In genomic region chr16:660132-660458, GRCh38 we compare ENCODE assay signal across 10 cellular contexts. TPM values are rescaled to one million over a fixed set of nuclear protein-coding genes. Genes with fewer than 3 reads are reported as not detected.
A peak's percentile ranks its signal among the peaks of the same experiment; 100 is the strongest.
DNase-seq lines count a peak whose midpoint lies in the region; ATAC-seq and TF ChIP-seq lines count a peak whose summit lies in the region.
"Had no signal": no experiment of that assay in that cellular context is flagged by ENCODE, and none has a peak within 500 bp of the region (broad histone marks: within the 10 kb centered on the region; RNA-seq: fewer than 3 reads in every experiment).

No MANE protein-coding gene starts in this region.

- no peaks in the 10 kb centered on the region for H3K9me3 Mint-ChIP-seq in memory B cell
- H3K9me3 Mint-ChIP-seq: central memory CD8-positive, alpha-beta T cell had no signal

- DNase-seq in WERI-Rb-1 = no peak
- DNase-seq in memory B cell (ENCODE audit: low spot score in 2 of 2) = no peak
- no peak for DNase-seq in thoracic aorta (ENCODE audit: low spot score)
- no peak for DNase-seq in stimulated activated CD8-positive, alpha-beta memory T cell treated with anti-CD3 and anti-CD28 coated beads, Interleukin-4, amount 100 ng/mL, for 48 hours
- DNase-seq: activated naive CD4-positive, alpha-beta T cell treated with anti-CD3 and anti-CD28 coated beads, Interleukin-2, amount 50 U/mL, for 16 hours; NCI-H2081 treated with DMSO at 0.1 percent for 48 hours had no signal

- no peaks in the 10 kb centered on the region for H3K27me3 Mint-ChIP-seq in memory B cell
- H3K27me3 Mint-ChIP-seq: central memory CD8-positive, alpha-beta T cell had no signal

- H3K4me3 Mint-ChIP-seq in memory B cell = no peak overlapping the region
- H3K4me3 Mint-ChIP-seq: central memory CD8-positive, alpha-beta T cell had no signal

- ATAC-seq in HG03045 (IDR thresholded peaks at IDR 0.05; ENCODE audit: unreplicated experiment) (peak; percentile 6), memory B cell (ENCODE audit: low read depth) (peak; percentile 2), thoracic aorta (ENCODE audit: insufficient number of reproducible peaks, low FRiP score, low read depth) (no peak), GM18873 (IDR thresholded peaks at IDR 0.05; ENCODE audit: low FRiP score, unreplicated experiment) (no peak), GM18520 (IDR thresholded peaks at IDR 0.05; ENCODE audit: unreplicated experiment) (no peak)

- H3K27ac ChIP-seq in WERI-Rb-1 (peak overlapping the region; percentile 60), thoracic aorta (no peak overlapping the region)

- H3K36me3 Mint-ChIP-seq in memory B cell = no peaks in the 10 kb centered on the region

- peaks cover 75% of the 10 kb centered on the region for H3K36me3 ChIP-seq in WERI-Rb-1
- peaks cover 4% of the 10 kb centered on the region for H3K36me3 ChIP-seq in thoracic aorta

- TF ChIP-seq CTCF in WERI-Rb-1 (IDR thresholded peaks at IDR 0.05; ENCODE audit: low read depth, low read length) (no peak), thoracic aorta (IDR thresholded peaks at IDR 0.05) (no peak)

- H3K4me3 ChIP-seq in WERI-Rb-1 (ENCODE audit: low read depth, low read length) = no peak overlapping the region
- H3K4me3 ChIP-seq in thoracic aorta = peak overlapping the region; percentile 50

- H3K27ac Mint-ChIP-seq in memory B cell = no peak overlapping the region

- peaks cover 6% of the 10 kb centered on the region for H3K4me1 Mint-ChIP-seq in memory B cell

- no peaks in the 10 kb centered on the region for H3K27me3 ChIP-seq in WERI-Rb-1 (ENCODE audit: insufficient read depth, low read depth, severe bottlenecking)
- no peaks in the 10 kb centered on the region for H3K27me3 ChIP-seq in thoracic aorta (replicated peaks; ENCODE audit: insufficient read depth)

- no peaks in the 10 kb centered on the region for H3K4me1 ChIP-seq in thoracic aorta (ENCODE audit: control insufficient read depth in 1 of 2, low read depth in 2 of 2)

- no peaks in the 10 kb centered on the region for H3K9me3 ChIP-seq in WERI-Rb-1 (ENCODE audit: severe bottlenecking)
- no peaks in the 10 kb centered on the region for H3K9me3 ChIP-seq in thoracic aorta

RNA-seq across cellular contexts. Expression of gene RHOT2, which starts 7.8 kb away (rescaled TPM):
- 10 to 100 TPM; 62.0 to 80.4 TPM for total RNA-seq in thoracic aorta

RNA-seq across cellular contexts. Expression of gene WDR90, which starts 10.9 kb away (rescaled TPM):
- total RNA-seq in thoracic aorta = 10 to 100 TPM; 22.7 to 39.4 TPM

RNA-seq across cellular contexts. Expression of gene RHBDL1, which starts 15.4 kb away (rescaled TPM):
- total RNA-seq in thoracic aorta = 1 to 10 TPM in 1 of 2 donors, under 1 TPM in 1; 0.42 to 8.0 TPM

RNA-seq across cellular contexts. Expression of gene MCRIP2, which starts 18.5 kb away (rescaled TPM):
- total RNA-seq in thoracic aorta = 10 to 100 TPM; 12.2 to 42.2 TPM

RNA-seq across cellular contexts. Expression of gene STUB1, which starts 20.1 kb away (rescaled TPM):
- total RNA-seq in thoracic aorta = 100 to 1,000 TPM; 103 to 145 TPM

Comparison
In these comparisons a context has a peak if more than half of its experiments do, and no peak if none do; other contexts are left out.
1. ATAC-seq: peak in HG03045 (single experiment) and memory B cell (single experiment); none in thoracic aorta (single experiment), GM18873 (single experiment) and GM18520 (single experiment).